In genomic region chr6:43477235-43478007, GRCh38 we compare ENCODE assay signal across 8 cellular contexts.
DNase-seq lines count a peak whose midpoint lies in the region; ATAC-seq lines count a peak whose summit lies in the region.

Gene TJAP1, plus strand, starts transcription at chr6:43477570. Its CDS starts 21,432 bp downstream, at chr6:43499002.

- ATAC-seq in GM18858 (IDR thresholded peaks at IDR 0.05; ENCODE audit: unreplicated experiment) (peak; percentile 49), HG03108 (IDR thresholded peaks at IDR 0.05; ENCODE audit: unreplicated experiment) (peak; percentile 97)

- DNase-seq in 8988T, result peak; percentile 87
- peak; percentile 89 for DNase-seq in NCI-H226
- peak; percentile 92 for DNase-seq in activated CD4-positive, CD25-positive, alpha-beta regulatory T cell treated with anti-CD3 and anti-CD28 coated beads, Interleukin-2, amount 50 U/mL, for 16 hours (ENCODE audit: low read depth, low spot score)
- DNase-seq in central memory CD4-positive, alpha-beta T cell, result peak; percentile 93
- DNase-seq in iris pigment epithelial cell (ENCODE audit: low read depth), result peak; percentile 84
- DNase-seq in stimulated activated CD4-positive, alpha-beta T cell treated with anti-CD3 and anti-CD28 coated beads, Interleukin-12 subunit alpha, Interleukin-12 subunit beta, amount 100 ng/mL, for 24 hours (ENCODE audit: low read depth in 2 of 2), result peak; percentile 94 to 99

Comparison
In these comparisons a context has a peak if more than half of its experiments do, and no peak if none do; other contexts are left out.
1. Peak in every context shown above with its lines: DNase-seq and ATAC-seq.